Comparison of ENCODE assay signal across 9 cellular contexts in the genomic region with DNA sequence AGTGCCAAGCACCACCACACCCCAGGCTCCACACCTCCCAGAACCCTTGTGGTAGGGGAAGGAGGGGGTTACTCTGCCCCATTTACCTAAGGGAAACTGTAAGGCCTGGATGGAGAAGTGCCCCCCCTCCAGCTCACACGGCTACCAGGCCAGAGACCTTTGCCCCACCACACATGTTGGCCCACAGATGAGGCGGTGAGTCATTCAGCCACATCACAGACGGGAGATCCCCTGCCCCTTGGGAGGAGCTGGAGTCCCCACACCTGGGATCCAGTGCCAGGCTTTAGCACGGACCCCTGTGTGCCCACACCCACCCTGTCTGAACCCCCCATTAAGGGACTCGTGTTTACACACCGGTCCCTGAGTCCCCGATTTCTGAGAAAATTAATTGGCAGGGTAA. TPM values are rescaled to one million over a fixed set of nuclear protein-coding genes. Genes with fewer than 3 reads are reported as not detected.
DNase-seq lines count a peak whose midpoint lies in the region; ATAC-seq and TF ChIP-seq lines count a peak whose summit lies in the region.
"Had no signal": no experiment of that assay in that cellular context is flagged by ENCODE, and none has a peak within 500 bp of the region (broad histone marks: within the 10 kb centered on the region; RNA-seq: fewer than 3 reads in every experiment).

No MANE protein-coding gene starts in this region.

- ATAC-seq in HG02798 (IDR thresholded peaks at IDR 0.05; ENCODE audit: poor library complexity, unreplicated experiment) (peak; percentile 55), mucosa of descending colon (peak; percentile 83), GM21526 (IDR thresholded peaks at IDR 0.05; ENCODE audit: low FRiP score, unreplicated experiment) (no peak)

- intact Hi-C loops in mucosa of descending colon (cut with DNase I, micrococcal nuclease) = no loop called here

- no peaks in the 10 kb centered on the region for H3K9me3 ChIP-seq in mucosa of descending colon
- H3K9me3 ChIP-seq: esophagus muscularis mucosa had no signal

- H3K4me1 ChIP-seq in mucosa of descending colon (ENCODE audit: low read depth) = peaks cover 7% of the 10 kb centered on the region

- TF ChIP-seq CTCF in mucosa of descending colon (IDR thresholded peaks at IDR 0.05) = no peak

- H3K36me3 ChIP-seq in mucosa of descending colon (ENCODE audit: low read depth) (no peaks in the 10 kb centered on the region), H7 (replicated peaks; ENCODE audit: control insufficient read depth, insufficient read depth, low read length) (no peaks in the 10 kb centered on the region)
- H3K36me3 ChIP-seq: esophagus muscularis mucosa had no signal

- DNase-seq in Daoy (ENCODE audit: low read depth) = peak; percentile 77
- DNase-seq in activated CD4-positive, CD25-positive, alpha-beta regulatory T cell treated with anti-CD3 and anti-CD28 coated beads, Interleukin-2, amount 50 U/mL, for 72 hours = peak; percentile 43
- DNase-seq in mucosa of descending colon = peak in 1 of 3 donors; percentile 13
- no peak for DNase-seq in NCI-H146 (lab: John Stamatoyannopoulos, UW)
- DNase-seq in H7 = no peak
- DNase-seq in globus pallidus (ENCODE audit: low spot score) = no peak

- peaks cover 28% of the 10 kb centered on the region for H3K27me3 ChIP-seq in H7 (ENCODE audit: control insufficient read depth, insufficient read depth, low read length)

- H3K4me3 ChIP-seq in mucosa of descending colon (no peak overlapping the region), H7 (ENCODE audit: insufficient read depth, low read depth, low read length) (no peak overlapping the region)
- H3K4me3 ChIP-seq: esophagus muscularis mucosa had no signal

RNA-seq across cellular contexts. Expression of a gene that starts 24.9 kb away (rescaled TPM):
- total RNA-seq in Daoy (2014; rRNA removed; shearing (Covaris generic)) = 4.9 and 5.1 TPM in 2 replicates
- 10 to 100 TPM in 2 of 3 donors, 1 to 10 TPM in 1; 3.0 to 40.3 (median 10.2) TPM for total RNA-seq in mucosa of descending colon
- 58.4 and 60.9 TPM in 2 replicates for total RNA-seq in H7 (2014; rRNA removed; shearing (Covaris generic))

Comparison
In these comparisons a context has a peak if more than half of its experiments do, and no peak if none do; other contexts are left out.
1. DNase-seq: peak in Daoy (single experiment) and activated CD4-positive, CD25-positive, alpha-beta regulatory T cell treated with anti-CD3 and anti-CD28 coated beads, Interleukin-2, amount 50 U/mL, for 72 hours (single experiment); none in NCI-H146 (single experiment), H7 (single experiment) and globus pallidus (single experiment).